ENCODE assay signal across 8 cellular contexts in genomic region chr2:60552096-60552850, GRCh38.
DNase-seq lines count a peak whose midpoint lies in the region; ATAC-seq lines count a peak whose summit lies in the region.

No MANE protein-coding gene starts in this region.

- peak overlapping the region; percentile 68 to 81 for H3K4me3 ChIP-seq in muscle layer of colon (ENCODE audit: low read depth in 1 of 2, low read length in 2 of 2)

- H3K27ac ChIP-seq in muscle layer of colon (ENCODE audit: low read depth, low read length), result peak overlapping the region; percentile 64

- ATAC-seq in central memory CD8-positive, alpha-beta T cell (replicated peaks; ENCODE audit: extremely low read depth, poor library complexity, severe bottlenecking), result no peak
- ATAC-seq in GM19324 (IDR thresholded peaks at IDR 0.05; ENCODE audit: low FRiP score, unreplicated experiment) (no peak), HG03460 (IDR thresholded peaks at IDR 0.05; ENCODE audit: unreplicated experiment) (no peak)

- no peaks in the 10 kb centered on the region for H3K36me3 ChIP-seq in muscle layer of colon (ENCODE audit: insufficient read depth, low read length)

- peaks cover 39% of the 10 kb centered on the region for H3K4me1 Mint-ChIP-seq in central memory CD8-positive, alpha-beta T cell

- peak overlapping the region; percentile 27 for H3K9ac ChIP-seq in muscle layer of colon (ENCODE audit: low read length)

- H3K9me3 Mint-ChIP-seq in central memory CD8-positive, alpha-beta T cell, result no peaks in the 10 kb centered on the region

- peaks cover 9% of the 10 kb centered on the region for H3K36me3 Mint-ChIP-seq in central memory CD8-positive, alpha-beta T cell (ENCODE audit: insufficient read depth)

- peak; percentile 40 for DNase-seq in ELR (ENCODE audit: low read depth)
- peak; percentile 37 for DNase-seq in NCI-H2029 treated with DMSO at 0.1 percent for 48 hours (lab: John Stamatoyannopoulos, UW)
- DNase-seq in central memory CD8-positive, alpha-beta T cell (ENCODE audit: low spot score in 2 of 2), result no peak
- DNase-seq in OCI-M2 (lab: John Stamatoyannopoulos, UW; ENCODE audit: unreplicated experiment), result no peak
- DNase-seq in activated effector memory CD4-positive, alpha-beta T cell treated with anti-CD3 and anti-CD28 coated beads, Interleukin-2, amount 50 U/mL, for 16 hours, result no peak

- no peak overlapping the region for H3K27ac Mint-ChIP-seq in central memory CD8-positive, alpha-beta T cell (ENCODE audit: low read depth)

- no peaks in the 10 kb centered on the region for H3K9me3 ChIP-seq in muscle layer of colon (ENCODE audit: low read length)

- peaks cover 82% of the 10 kb centered on the region for H3K27me3 Mint-ChIP-seq in central memory CD8-positive, alpha-beta T cell

- peaks cover 3 to 16% of the 10 kb centered on the region in 2 donors for H3K27me3 ChIP-seq in muscle layer of colon (ENCODE audit: control insufficient read depth in 1 of 2, insufficient read depth in 2 of 2, low read length in 2 of 2)

- peak overlapping the region; percentile 84 for H3K4me3 Mint-ChIP-seq in central memory CD8-positive, alpha-beta T cell

- peaks cover 10% of the 10 kb centered on the region for H3K4me1 ChIP-seq in muscle layer of colon (ENCODE audit: insufficient read depth, low read length)

Comparison
In these comparisons a context has a peak if more than half of its experiments do, and no peak if none do; other contexts are left out.
1. DNase-seq: peak in ELR (single experiment) and NCI-H2029 treated with DMSO at 0.1 percent for 48 hours (single experiment); none in central memory CD8-positive, alpha-beta T cell (0 of 2), OCI-M2 (single experiment) and activated effector memory CD4-positive, alpha-beta T cell treated with anti-CD3 and anti-CD28 coated beads, Interleukin-2, amount 50 U/mL, for 16 hours (single experiment).